ENCODE assay signal across 13 cellular contexts in genomic region chr1:36487336-36487725, GRCh38. TPM values are rescaled to one million over a fixed set of nuclear protein-coding genes. Genes with fewer than 3 reads are reported as not detected.
A peak's percentile ranks its signal among the peaks of the same experiment; 100 is the strongest.
DNase-seq lines count a peak whose midpoint lies in the region; ATAC-seq and TF ChIP-seq lines count a peak whose summit lies in the region.
"Not testable (repeated sequence)": the region's sequence is repeated elsewhere in the genome, so short reads cannot be mapped to it uniquely, and the experiment has no call there.
"Had no signal": no experiment of that assay in that cellular context is flagged by ENCODE, and none has a peak within 500 bp of the region (broad histone marks: within the 10 kb centered on the region; RNA-seq: fewer than 3 reads in every experiment).

No MANE protein-coding gene starts in this region.

- H3K9ac ChIP-seq in PC-3 (ENCODE audit: low read length): not testable (repeated sequence)

- H3F3A ChIP-seq in PC-3 (ENCODE audit: low read length, unreplicated experiment): not testable (repeated sequence)

- H3K4me3 Mint-ChIP-seq in CD14-positive monocyte (peak overlapping the region; percentile 21 to 86), MCF 10A (ENCODE audit: unreplicated experiment) (peak overlapping the region; percentile 36)
- H3K4me3 Mint-ChIP-seq in nephron progenitor cell; stimulated activated memory B cell treated with anti-CD40 and anti-IgM and Interleukin-4, amounts not matched to agents 10 μg/mL and 1 μg/mL and 100 μg/mL, for 72 hours: not testable (repeated sequence)

- H3K79me2 ChIP-seq in PC-3 (ENCODE audit: low read length): not testable (repeated sequence)

- not testable (repeated sequence) for H3K27ac ChIP-seq in PC-3 (ENCODE audit: low read length)
- H3K27ac ChIP-seq in left ventricle myocardium inferior (replicated peaks) (peak overlapping the region; percentile 18), right lobe of liver (peak overlapping the region; percentile 53 to 79 (median 72)), upper lobe of left lung (peak overlapping the region; percentile 80 to 89 (median 84))

- H3K9me2 ChIP-seq in PC-3 (replicated peaks; ENCODE audit: low read length): not testable (repeated sequence)

- TF ChIP-seq POLR2A in right lobe of liver (IDR thresholded peaks at IDR 0.05); upper lobe of left lung (IDR thresholded peaks at IDR 0.05): not testable (repeated sequence)

- H3K4me1 Mint-ChIP-seq in CD14-positive monocyte: peaks cover 71% of the 10 kb centered on the region
- not testable (repeated sequence) for H3K4me1 Mint-ChIP-seq in MCF 10A (ENCODE audit: insufficient read depth, unreplicated experiment)
- peaks cover 80% of the 10 kb centered on the region for H3K4me1 Mint-ChIP-seq in nephron progenitor cell
- H3K4me1 Mint-ChIP-seq in stimulated activated memory B cell treated with anti-CD40 and anti-IgM and Interleukin-4, amounts not matched to agents 10 μg/mL and 1 μg/mL and 100 μg/mL, for 72 hours: peaks cover 24% of the 10 kb centered on the region

- H4K20me1 ChIP-seq in PC-3 (ENCODE audit: low read length): not testable (repeated sequence)

- not testable (repeated sequence) for TF ChIP-seq EP300 in upper lobe of left lung (IDR thresholded peaks at IDR 0.05)

- H2AFZ ChIP-seq in PC-3 (ENCODE audit: low read length): not testable (repeated sequence)

- H3K27ac Mint-ChIP-seq in CD14-positive monocyte (peak overlapping the region; percentile 98 to 100 (median 99)), MCF 10A (ENCODE audit: low read depth, unreplicated experiment) (peak overlapping the region; percentile 75), nephron progenitor cell (peak overlapping the region; percentile 73)
- H3K27ac Mint-ChIP-seq in stimulated activated memory B cell treated with anti-CD40 and anti-IgM and Interleukin-4, amounts not matched to agents 10 μg/mL and 1 μg/mL and 100 μg/mL, for 72 hours: peak overlapping the region; percentile 79

- H3K9me3 Mint-ChIP-seq in CD14-positive monocyte; MCF 10A (ENCODE audit: unreplicated experiment); nephron progenitor cell; stimulated activated memory B cell treated with anti-CD40 and anti-IgM and Interleukin-4, amounts not matched to agents 10 μg/mL and 1 μg/mL and 100 μg/mL, for 72 hours: not testable (repeated sequence)

- not testable (repeated sequence) for DNase-seq in CD14-positive monocyte (ENCODE audit: low spot score); PC-3; MCF 10A (ENCODE audit: unreplicated experiment); left ventricle myocardium inferior; right lobe of liver; nephron progenitor cell; upper lobe of left lung

- not testable (repeated sequence) for TF ChIP-seq CTCF in CD14-positive monocyte (IDR thresholded peaks at IDR 0.05); PC-3 (conservative IDR thresholded peaks at IDR 0.05; ENCODE audit: low read depth, low read length); MCF 10A (IDR thresholded peaks at IDR 0.05; ENCODE audit: unreplicated experiment); left ventricle myocardium inferior (IDR thresholded peaks at IDR 0.05; ENCODE audit: borderline replicate concordance); right lobe of liver (IDR thresholded peaks at IDR 0.05); nephron progenitor cell (IDR thresholded peaks at IDR 0.05); upper lobe of left lung (IDR thresholded peaks at IDR 0.05)

- BruUV-seq in PC-3 (replicated peaks; lab: Mats Ljungman, UMichigan); MCF 10A (replicated peaks; lab: Mats Ljungman, UMichigan): not testable (repeated sequence)

- H3K4me1 ChIP-seq in PC-3 (ENCODE audit: insufficient read depth, low read length): peaks cover 13% of the 10 kb centered on the region
- not testable (repeated sequence) for H3K4me1 ChIP-seq in left ventricle myocardium inferior
- peaks cover 0 to 18% (median 9%) of the 10 kb centered on the region in 4 donors for H3K4me1 ChIP-seq in right lobe of liver
- peaks cover 19 to 38% (median 27%) of the 10 kb centered on the region in 4 donors for H3K4me1 ChIP-seq in upper lobe of left lung

- ATAC-seq in PC-3; right lobe of liver; stimulated activated memory B cell treated with anti-CD40 and anti-IgM and Interleukin-4, amounts not matched to agents 10 μg/mL and 1 μg/mL and 100 μg/mL, for 72 hours; upper lobe of left lung (ENCODE audit: low FRiP score in 2 of 2): not testable (repeated sequence)

- 50% methylated on average over 5 of the region's 9 CpGs for WGBS in right lobe of liver (ENCODE audit: insufficient coverage, low coverage, low lambda C conversion rate, missing lambda C conversion rate)
- 79 to 82% methylated on average over 9 of the region's 9 CpGs for WGBS in upper lobe of left lung, 2 donors

- POLR2A ChIA-PET in PC-3 (lab: Charles Lee; ENCODE audit: unreplicated experiment): not testable (repeated sequence)
- POLR2A ChIA-PET in MCF 10A (lab: Yijun Ruan, JAX): interaction anchor here (0.9 to 1.8 kb wide), 2 partner anchors 23 to 37 kb away, joined by 4 to 7 read pairs; partner anchors contain the start of genes MRPS15 and OSCP1

- not testable (repeated sequence) for H3K27me3 ChIP-seq in PC-3 (ENCODE audit: low read length); right lobe of liver; upper lobe of left lung
- peaks cover 17% of the 10 kb centered on the region for H3K27me3 ChIP-seq in left ventricle myocardium inferior (ENCODE audit: low read depth)

- H3K27me3 Mint-ChIP-seq in CD14-positive monocyte (ENCODE audit: low read depth in 3 of 3); MCF 10A (ENCODE audit: insufficient read depth, unreplicated experiment); nephron progenitor cell (ENCODE audit: low read depth, poor library complexity); stimulated activated memory B cell treated with anti-CD40 and anti-IgM and Interleukin-4, amounts not matched to agents 10 μg/mL and 1 μg/mL and 100 μg/mL, for 72 hours: not testable (repeated sequence)

- not testable (repeated sequence) for H3K4me3 ChIP-seq in PC-3 (ENCODE audit: low read length); left ventricle myocardium inferior; upper lobe of left lung
- H3K4me3 ChIP-seq in right lobe of liver: peak overlapping the region in 1 of 3 donors; percentile 5

- CTCF ChIA-PET in PC-3 (lab: Charles Lee): interaction anchor here (0.7 kb wide), 1 partner anchor 971 kb away, joined by 3 read pairs; no protein-coding TSS in a partner anchor
- CTCF ChIA-PET in MCF 10A (lab: Yijun Ruan, JAX): interaction anchor here (0.6 kb wide), 1 partner anchor 263 kb away, joined by 3 read pairs; the partner anchor contains the start of gene THRAP3

- not testable (repeated sequence) for H3K36me3 ChIP-seq in PC-3 (ENCODE audit: low read depth, low read length); left ventricle myocardium inferior; right lobe of liver; upper lobe of left lung

- peak overlapping the region; percentile 61; the same call in 1 of the 2 replicates for H3K4me2 ChIP-seq in PC-3 (ENCODE audit: low read length)

- not testable (repeated sequence) for H3K9me3 ChIP-seq in PC-3 (ENCODE audit: low read length); left ventricle myocardium inferior (replicated peaks); right lobe of liver; upper lobe of left lung

- intact Hi-C loops in CD14-positive monocyte (cut with micrococcal nuclease): loop anchor here in 1 of 2 donors (2.0 kb wide), 1 partner anchor 23 kb away; the partner anchor contains the start of gene MRPS15
- intact Hi-C loops in PC-3 (cut with micrococcal nuclease); MCF 10A (cut with micrococcal nuclease); left ventricle myocardium inferior (cut with micrococcal nuclease); right lobe of liver (cut with DNase I): not testable (repeated sequence)

- not testable (repeated sequence) for H3K36me3 Mint-ChIP-seq in CD14-positive monocyte; MCF 10A (ENCODE audit: insufficient read depth, unreplicated experiment); nephron progenitor cell (ENCODE audit: low read depth); stimulated activated memory B cell treated with anti-CD40 and anti-IgM and Interleukin-4, amounts not matched to agents 10 μg/mL and 1 μg/mL and 100 μg/mL, for 72 hours

RNA-seq across cellular contexts. Expression of gene CSF3R, which starts 4.6 kb away (rescaled TPM):
- 100 to 1,000 TPM; 270 to 447 TPM for polyA plus RNA-seq in CD14-positive monocyte
- total RNA-seq in PC-3 (2014; rRNA removed) (not detected in 2 replicates), MCF 10A (2022) (not detected in 2 replicates), left ventricle myocardium inferior (3.8 TPM), right lobe of liver (10 to 100 TPM in 3 of 6 experiments, 1 to 10 TPM in 3; 4.1 to 14.0 (median 9.5) TPM), upper lobe of left lung (100 to 1,000 TPM; 192 to 851 (median 261) TPM)
- total RNA-seq: A673, Daoy, G401, H4 had no signal

RNA-seq across cellular contexts. Expression of gene MRPS15, which starts 23.1 kb away (rescaled TPM):
- polyA plus RNA-seq in CD14-positive monocyte: 10 to 100 TPM; 66.4 to 68.1 TPM
- total RNA-seq in PC-3 (2014; rRNA removed) (164 and 213 TPM in 2 replicates), MCF 10A (2022) (95.6 and 101 TPM in 2 replicates), left ventricle myocardium inferior (108 TPM), right lobe of liver (10 to 100 TPM; 44.9 to 63.6 (median 55.1) TPM), upper lobe of left lung (10 to 100 TPM; 43.0 to 83.6 (median 66.1) TPM)

RNA-seq across cellular contexts. Expression of gene OSCP1, which starts 37.1 kb away (rescaled TPM):
- under 1 TPM in 1 of 2 donors, not detected in 1; 0.82 TPM for polyA plus RNA-seq in CD14-positive monocyte
- total RNA-seq in PC-3 (2014; rRNA removed) (3.8 and 7.3 TPM in 2 replicates), MCF 10A (2022) (7.6 and 15.1 TPM in 2 replicates), left ventricle myocardium inferior (7.1 TPM), right lobe of liver (1 to 10 TPM in 5 of 6 experiments, under 1 TPM in 1; 0.40 to 4.9 (median 1.7) TPM), upper lobe of left lung (10 to 100 TPM; 11.8 to 28.2 (median 13.6) TPM)
- total RNA-seq: CD4-positive, CD25-positive, alpha-beta regulatory T cell had no signal

Comparison
In these comparisons a context has a peak if more than half of its experiments do, and no peak if none do; other contexts are left out.
1. RNA of gene CSF3R, which starts 4.6 kb away (total RNA-seq): 192 to 851 TPM in upper lobe of left lung; 4.1 to 14.0 TPM in right lobe of liver, 3.8 TPM in left ventricle myocardium inferior (single experiment), not detected in PC-3 and not detected in MCF 10A; every median in the first group is over 10 times any median in the second.
2. Peak in every context shown above with its lines, with median percentiles within 50 percentile points of each other: H3K27ac Mint-ChIP-seq.